In the genomic region with DNA sequence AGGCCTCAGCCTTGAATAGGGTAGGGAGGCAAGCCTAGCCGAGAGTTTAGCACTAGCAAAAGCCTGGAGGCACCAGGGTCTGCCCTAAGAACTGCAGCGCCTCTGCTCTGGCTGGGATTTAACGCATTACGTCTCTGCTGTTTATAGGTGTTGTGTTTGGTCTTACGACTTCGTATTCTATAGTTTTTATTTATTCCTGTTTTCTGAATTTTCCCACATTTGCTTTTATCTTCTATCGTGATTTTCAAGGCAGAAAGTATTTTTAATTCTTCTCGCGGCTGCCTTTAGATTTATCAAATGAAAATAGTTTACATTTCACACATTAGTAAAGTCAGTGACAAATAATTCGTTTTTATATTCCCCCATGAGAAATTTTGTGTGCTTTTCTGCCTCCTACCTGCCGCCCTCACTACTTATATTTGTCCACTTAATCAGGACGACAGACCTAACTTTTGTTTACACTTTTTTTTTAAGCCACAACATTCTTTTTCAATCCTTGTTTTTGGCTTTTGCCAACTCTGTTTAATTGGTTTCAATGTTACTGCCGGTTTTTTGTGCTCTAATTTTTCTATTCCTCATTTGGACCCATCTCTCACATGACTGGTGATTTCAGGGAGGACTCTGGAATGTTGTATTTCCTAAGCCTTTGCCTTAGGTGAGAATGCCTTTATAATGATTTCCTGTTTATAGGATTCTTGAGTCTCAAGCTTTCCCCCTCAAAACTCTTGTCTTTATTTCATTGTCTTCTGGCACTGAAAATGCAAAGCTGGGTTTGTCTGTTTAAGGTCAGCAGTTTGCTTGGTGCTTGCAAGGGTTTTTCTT, we compare ENCODE assay signal across 8 cellular contexts. TPM values are rescaled to one million over a fixed set of nuclear protein-coding genes. Genes with fewer than 3 reads are reported as not detected.
DNase-seq lines count a peak whose midpoint lies in the region; ATAC-seq, FAIRE-seq and TF ChIP-seq lines count a peak whose summit lies in the region.

No MANE protein-coding gene starts in this region.

- no peaks in the 10 kb centered on the region for H3K9me3 ChIP-seq in heart left ventricle
- no peaks in the 10 kb centered on the region for H3K9me3 ChIP-seq in kidney (ENCODE audit: control insufficient read depth in 1 of 2, low read length in 2 of 2)
- no peaks in the 10 kb centered on the region for H3K9me3 ChIP-seq in thoracic aorta

- intact Hi-C loops in heart left ventricle (cut with DNase I) (loop anchor here in 1 of 10 donors (5.0 kb wide), 1 partner anchor 33 kb away; a partner anchor contains a TSS), Right ventricle myocardium superior (cut with DNase I) (no loop called here), kidney (cut with DNase I) (no loop called here)

- peak overlapping the region; percentile 89 for H3K4me3 Mint-ChIP-seq in activated naive CD8-positive, alpha-beta T cell treated with anti-CD3 and anti-CD28 coated beads, Interleukin-2, amount 10 ng/mL, durations not matched to agents 7 days and 5 days

- peaks cover 33% of the 10 kb centered on the region for H3K27me3 Mint-ChIP-seq in activated naive CD8-positive, alpha-beta T cell treated with anti-CD3 and anti-CD28 coated beads, Interleukin-2, amount 10 ng/mL, durations not matched to agents 7 days and 5 days

- WGBS in heart left ventricle, 4 donors = 15 to 18% (median 17%) methylated on average over 13 of the region's 13 CpGs

- H3K9ac ChIP-seq in kidney (ENCODE audit: low read length in 2 of 2) = peak overlapping the region; percentile 73 to 86

- TF ChIP-seq CTCF in heart left ventricle (IDR thresholded peaks at IDR 0.05) = no peak
- no peak for TF ChIP-seq CTCF in kidney (IDR thresholded peaks at IDR 0.05; ENCODE audit: borderline replicate concordance, extremely low read depth, insufficient read depth)
- no peak for TF ChIP-seq CTCF in thoracic aorta (IDR thresholded peaks at IDR 0.05)

- ATAC-seq in heart left ventricle = no peak
- no peak for ATAC-seq in Right ventricle myocardium superior (ENCODE audit: poor library complexity)
- no peak for ATAC-seq in activated naive CD8-positive, alpha-beta T cell treated with anti-CD3 and anti-CD28 coated beads, Interleukin-2, amount 10 ng/mL, durations not matched to agents 7 days and 5 days (ENCODE audit: low read depth)
- ATAC-seq in thoracic aorta (ENCODE audit: insufficient number of reproducible peaks, low FRiP score, low read depth) = no peak
- ATAC-seq in HG03025 (IDR thresholded peaks at IDR 0.05; ENCODE audit: low FRiP score, unreplicated experiment) = no peak
- ATAC-seq in HG02938 (IDR thresholded peaks at IDR 0.05; ENCODE audit: unreplicated experiment) = no peak

- H3K4me3 ChIP-seq in heart left ventricle (peak overlapping the region; percentile 74 to 99 (median 92)), kidney (ENCODE audit: low read length in 2 of 2) (peak overlapping the region; percentile 74 to 89), thoracic aorta (peak overlapping the region; percentile 78)

- POLR2A ChIA-PET in activated naive CD8-positive, alpha-beta T cell treated with anti-CD3 and anti-CD28 coated beads, Interleukin-2, amount 10 ng/mL, durations not matched to agents 7 days and 5 days (lab: Charles Lee) = no interaction called here

- H3K4me1 ChIP-seq in heart left ventricle = peaks cover 0 to 23% (median 13%) of the 10 kb centered on the region in 12 donors
- H3K4me1 ChIP-seq in kidney (ENCODE audit: control insufficient read depth in 1 of 2, insufficient read depth in 1 of 2, low read depth in 1 of 2, low read length in 2 of 2) = peaks cover 5 to 9% of the 10 kb centered on the region in 2 donors
- peaks cover 5 to 24% of the 10 kb centered on the region in 2 donors for H3K4me1 ChIP-seq in thoracic aorta (ENCODE audit: control insufficient read depth in 1 of 2, low read depth in 2 of 2)

- H3K36me3 Mint-ChIP-seq in activated naive CD8-positive, alpha-beta T cell treated with anti-CD3 and anti-CD28 coated beads, Interleukin-2, amount 10 ng/mL, durations not matched to agents 7 days and 5 days = no peaks in the 10 kb centered on the region

- no peaks in the 10 kb centered on the region for H3K9me3 Mint-ChIP-seq in activated naive CD8-positive, alpha-beta T cell treated with anti-CD3 and anti-CD28 coated beads, Interleukin-2, amount 10 ng/mL, durations not matched to agents 7 days and 5 days

- no peak overlapping the region for H3K27ac Mint-ChIP-seq in activated naive CD8-positive, alpha-beta T cell treated with anti-CD3 and anti-CD28 coated beads, Interleukin-2, amount 10 ng/mL, durations not matched to agents 7 days and 5 days

- H3K27me3 ChIP-seq in heart left ventricle = peaks cover 0 to 16% (median 0%) of the 10 kb centered on the region in 9 donors
- H3K27me3 ChIP-seq in thoracic aorta (replicated peaks; ENCODE audit: insufficient read depth) = no peaks in the 10 kb centered on the region

- H3K36me3 ChIP-seq in heart left ventricle (no peaks in the 10 kb centered on the region), kidney (ENCODE audit: control insufficient read depth in 1 of 2, insufficient read depth in 2 of 2, low read length in 2 of 2) (no peaks in the 10 kb centered on the region), thoracic aorta (peaks cover 3% of the 10 kb centered on the region)

- DNase-seq in heart left ventricle (peak in 1 of 5 donors; percentile 56), Right ventricle myocardium superior (no peak), kidney (no peak), thoracic aorta (ENCODE audit: low spot score) (no peak), ureter (ENCODE audit: low spot score) (no peak)
- DNase-seq in activated naive CD8-positive, alpha-beta T cell treated with anti-CD3 and anti-CD28 coated beads, Interleukin-2, amount 10 ng/mL, durations not matched to agents 7 days and 5 days = no peak

- no peak for FAIRE-seq in kidney (lab: Jason Lieb, UNC)

- TF ChIP-seq POLR2A in heart left ventricle (IDR thresholded peaks at IDR 0.05) = no peak

- H3K27ac ChIP-seq in heart left ventricle (peak overlapping the region in 9 of 12 donors; percentile 34 to 86 (median 77)), kidney (ENCODE audit: low read depth in 2 of 2, low read length in 2 of 2) (peak overlapping the region; percentile 62 to 89), thoracic aorta (peak overlapping the region in 1 of 2 donors; percentile 55)

- peaks cover 12% of the 10 kb centered on the region for H3K4me1 Mint-ChIP-seq in activated naive CD8-positive, alpha-beta T cell treated with anti-CD3 and anti-CD28 coated beads, Interleukin-2, amount 10 ng/mL, durations not matched to agents 7 days and 5 days

RNA-seq across cellular contexts. Expression of a gene that starts 1.3 kb away (rescaled TPM):
- total RNA-seq in heart left ventricle = 10 to 100 TPM in 6 of 9 donors, 1 to 10 TPM in 3; 6.8 to 28.4 (median 13.1) TPM
- 10 to 100 TPM in 1 of 2 donors, 1 to 10 TPM in 1; 9.0 to 13.6 TPM for polyA plus RNA-seq in heart left ventricle
- total RNA-seq in Right ventricle myocardium superior = 18.3 TPM
- 1 to 10 TPM; 2.1 to 2.5 TPM for total RNA-seq in activated naive CD8-positive, alpha-beta T cell treated with anti-CD3 and anti-CD28 coated beads, Interleukin-2, amount 10 ng/mL, durations not matched to agents 7 days and 5 days
- total RNA-seq in kidney = 20.0 TPM
- polyA plus RNA-seq in kidney (ENCODE audit: insufficient read depth, low read depth, low replicate concordance) = 23.0 TPM
- 10 to 100 TPM in 1 of 2 donors, 1 to 10 TPM in 1; 9.5 to 18.1 TPM for total RNA-seq in thoracic aorta
- total RNA-seq in ureter = 10.1 TPM

RNA-seq across cellular contexts. Expression of a gene that starts 15.0 kb away (rescaled TPM):
- 10 to 100 TPM; 19.7 to 36.0 (median 28.6) TPM for total RNA-seq in heart left ventricle
- 10 to 100 TPM; 12.8 to 37.2 TPM for polyA plus RNA-seq in heart left ventricle
- 24.8 TPM for total RNA-seq in Right ventricle myocardium superior
- 10 to 100 TPM; 21.3 to 21.7 TPM for total RNA-seq in activated naive CD8-positive, alpha-beta T cell treated with anti-CD3 and anti-CD28 coated beads, Interleukin-2, amount 10 ng/mL, durations not matched to agents 7 days and 5 days
- total RNA-seq in kidney = 15.8 TPM
- 17.3 TPM for polyA plus RNA-seq in kidney (ENCODE audit: insufficient read depth, low read depth, low replicate concordance)
- 10 to 100 TPM; 13.1 to 25.7 TPM for total RNA-seq in thoracic aorta
- 12.9 TPM for total RNA-seq in ureter

RNA-seq across cellular contexts. Expression of a gene that starts 15.0 kb away (rescaled TPM):
- total RNA-seq in heart left ventricle (1 to 10 TPM; 2.6 to 5.6 (median 3.7) TPM), Right ventricle myocardium superior (2.8 TPM), kidney (7.2 TPM), thoracic aorta (10 to 100 TPM in 1 of 2 donors, 1 to 10 TPM in 1; 5.3 to 11.9 TPM), ureter (8.7 TPM)
- polyA plus RNA-seq in heart left ventricle (1 to 10 TPM; 2.5 to 2.8 TPM), kidney (ENCODE audit: insufficient read depth, low read depth, low replicate concordance) (5.6 TPM)
- total RNA-seq in activated naive CD8-positive, alpha-beta T cell treated with anti-CD3 and anti-CD28 coated beads, Interleukin-2, amount 10 ng/mL, durations not matched to agents 7 days and 5 days = 1 to 10 TPM; 9.3 to 9.4 TPM

RNA-seq across cellular contexts. Expression of a gene that starts 29.8 kb away (rescaled TPM):
- total RNA-seq in heart left ventricle = 10 to 100 TPM; 26.0 to 55.5 (median 35.5) TPM
- 10 to 100 TPM; 25.1 to 78.3 TPM for polyA plus RNA-seq in heart left ventricle
- 36.4 TPM for total RNA-seq in Right ventricle myocardium superior
- 10 to 100 TPM; 58.1 to 59.2 TPM for total RNA-seq in activated naive CD8-positive, alpha-beta T cell treated with anti-CD3 and anti-CD28 coated beads, Interleukin-2, amount 10 ng/mL, durations not matched to agents 7 days and 5 days
- total RNA-seq in kidney = 81.8 TPM
- 92.5 TPM for polyA plus RNA-seq in kidney (ENCODE audit: insufficient read depth, low read depth, low replicate concordance)
- 10 to 100 TPM; 60.9 to 90.9 TPM for total RNA-seq in thoracic aorta
- 62.9 TPM for total RNA-seq in ureter

RNA-seq across cellular contexts. Expression of a gene that starts 34.6 kb away (rescaled TPM):
- total RNA-seq in heart left ventricle (10 to 100 TPM; 15.3 to 37.8 (median 20.6) TPM), Right ventricle myocardium superior (19.0 TPM), kidney (59.7 TPM), thoracic aorta (10 to 100 TPM; 35.1 to 35.7 TPM), ureter (69.7 TPM)
- polyA plus RNA-seq in heart left ventricle (10 to 100 TPM; 28.6 to 48.3 TPM), kidney (ENCODE audit: insufficient read depth, low read depth, low replicate concordance) (81.1 TPM)
- total RNA-seq in activated naive CD8-positive, alpha-beta T cell treated with anti-CD3 and anti-CD28 coated beads, Interleukin-2, amount 10 ng/mL, durations not matched to agents 7 days and 5 days = 10 to 100 TPM; 44.3 to 44.4 TPM
